Comparison of ENCODE assay signal across 18 cellular contexts in the genomic region with DNA sequence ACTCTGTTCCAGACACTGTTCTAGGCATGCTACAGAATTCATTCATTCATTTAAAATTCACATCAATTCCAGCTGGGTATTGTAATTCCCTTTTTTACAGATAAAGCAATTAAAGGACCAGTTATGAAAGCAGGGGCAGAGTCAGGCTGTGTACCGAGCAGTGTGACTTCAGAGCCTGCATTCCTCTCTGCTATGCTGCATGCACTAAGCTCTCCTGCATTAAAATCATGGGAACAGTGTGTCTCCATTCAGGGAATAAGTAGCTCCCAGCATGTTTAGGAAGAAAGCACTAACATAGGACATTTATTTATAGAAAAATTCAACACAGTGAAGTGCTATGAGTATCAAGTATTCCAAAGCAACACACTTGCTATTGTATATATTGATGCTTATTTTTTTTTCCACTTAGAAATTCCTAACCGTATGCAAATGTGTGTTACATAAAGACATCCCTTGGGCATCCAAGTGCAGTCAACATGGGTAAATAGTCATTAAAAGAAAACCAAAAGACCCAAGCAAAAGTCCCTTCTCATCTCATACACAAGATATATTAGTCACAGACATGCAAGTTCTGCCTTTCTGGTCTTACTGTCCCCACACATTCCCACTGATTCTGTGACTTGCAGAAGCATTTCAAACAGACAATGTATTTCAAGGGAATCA.
DNase-seq lines count a peak whose midpoint lies in the region; ATAC-seq and TF ChIP-seq lines count a peak whose summit lies in the region.
"Had no signal": no experiment of that assay in that cellular context is flagged by ENCODE, and none has a peak within 500 bp of the region (broad histone marks: within the 10 kb centered on the region; RNA-seq: fewer than 3 reads in every experiment).

No MANE protein-coding gene starts in this region.

- H3K27ac ChIP-seq in CD4-positive, alpha-beta T cell (ENCODE audit: low read depth, low read length), result no peak overlapping the region
- H3K27ac ChIP-seq: breast epithelium, C4-2B, right lobe of liver, WERI-Rb-1 had no signal

- DNase-seq in superior temporal gyrus (ENCODE audit: extremely low spot score), result peak; percentile 70
- DNase-seq in CD4-positive, alpha-beta T cell, result no peak
- DNase-seq in COLO829 (ENCODE audit: low spot score), result no peak
- DNase-seq in T-cell, result no peak
- DNase-seq: activated naive CD4-positive, alpha-beta T cell treated with anti-CD3 and anti-CD28 coated beads for 36 hours; effector memory CD4-positive, alpha-beta T cell; IMR-90; mammary epithelial cell; NCI-H1105; NCI-H524; right lobe of liver; WERI-Rb-1 had no signal

- H3K4me1 Mint-ChIP-seq in CD4-positive, alpha-beta T cell (ENCODE audit: low read depth), result no peaks in the 10 kb centered on the region
- H3K4me1 Mint-ChIP-seq in T-cell, result no peaks in the 10 kb centered on the region

- no peak for TF ChIP-seq CTCF in CD4-positive, alpha-beta T cell (IDR thresholded peaks at IDR 0.05)

- ATAC-seq in GM19023 (IDR thresholded peaks at IDR 0.05; ENCODE audit: unreplicated experiment), result peak; percentile 69
- ATAC-seq in HG02759 (IDR thresholded peaks at IDR 0.05; ENCODE audit: unreplicated experiment), result peak; percentile 85
- ATAC-seq in HG03469 (IDR thresholded peaks at IDR 0.05; ENCODE audit: unreplicated experiment), result peak; percentile 49
- ATAC-seq in CD4-positive, alpha-beta T cell (ENCODE audit: poor library complexity), result no peak
- ATAC-seq in T-cell (replicated peaks in 1 of 4), result no peak
- ATAC-seq: right lobe of liver had no signal

- no peaks in the 10 kb centered on the region for H3K36me3 Mint-ChIP-seq in CD4-positive, alpha-beta T cell (ENCODE audit: low read depth)
- no peaks in the 10 kb centered on the region for H3K36me3 Mint-ChIP-seq in T-cell

- no peaks in the 10 kb centered on the region for H3K27me3 Mint-ChIP-seq in CD4-positive, alpha-beta T cell
- no peaks in the 10 kb centered on the region for H3K27me3 Mint-ChIP-seq in T-cell
- H3K27me3 Mint-ChIP-seq: stimulated activated naive CD8-positive, alpha-beta T cell treated with anti-CD3 and anti-CD28 coated beads, Interleukin-15, Interleukin-2, amounts not matched to agents 100 ng/mL and 50 ng/mL, for 24 hours had no signal

- CTCF ChIA-PET in CD4-positive, alpha-beta T cell (lab: Charles Lee), result no interaction called here
- CTCF ChIA-PET in T-cell (lab: Charles Lee), result no interaction called here

- no peak overlapping the region for H3K4me3 Mint-ChIP-seq in CD4-positive, alpha-beta T cell
- no peak overlapping the region for H3K4me3 Mint-ChIP-seq in T-cell
- H3K4me3 Mint-ChIP-seq: activated naive CD4-positive, alpha-beta T cell treated with anti-CD3 and anti-CD28 coated beads for 36 hours; stimulated activated naive CD8-positive, alpha-beta T cell treated with anti-CD3 and anti-CD28 coated beads, Interleukin-15, Interleukin-2, amounts not matched to agents 100 ng/mL and 50 ng/mL, for 24 hours had no signal

- no peaks in the 10 kb centered on the region for H3K27me3 ChIP-seq in CD4-positive, alpha-beta T cell (ENCODE audit: control insufficient read depth, insufficient read depth, low read length)
- H3K27me3 ChIP-seq: breast epithelium, right lobe of liver had no signal

- no peak overlapping the region for H3K27ac Mint-ChIP-seq in CD4-positive, alpha-beta T cell
- H3K27ac Mint-ChIP-seq in T-cell, result no peak overlapping the region
- H3K27ac Mint-ChIP-seq: activated naive CD4-positive, alpha-beta T cell treated with anti-CD3 and anti-CD28 coated beads for 36 hours; stimulated activated naive CD8-positive, alpha-beta T cell treated with anti-CD3 and anti-CD28 coated beads, Interleukin-15, Interleukin-2, amounts not matched to agents 100 ng/mL and 50 ng/mL, for 24 hours had no signal

- intact Hi-C loops in CD4-positive, alpha-beta T cell (cut with DNase I, micrococcal nuclease), result no loop called here

- POLR2A ChIA-PET in CD4-positive, alpha-beta T cell (lab: Charles Lee), result no interaction called here
- POLR2A ChIA-PET in T-cell (lab: Charles Lee), result interaction anchor here in 1 of 2 donors (0.7 kb wide), 1 partner anchor 468 kb away, joined by 3 read pairs; no protein-coding TSS in a partner anchor

- H3K9me3 Mint-ChIP-seq in CD4-positive, alpha-beta T cell, result no peaks in the 10 kb centered on the region
- peaks cover 0 to 5% (median 0%) of the 10 kb centered on the region in 3 donors for H3K9me3 Mint-ChIP-seq in T-cell
- H3K9me3 Mint-ChIP-seq: activated naive CD4-positive, alpha-beta T cell treated with anti-CD3 and anti-CD28 coated beads for 36 hours; stimulated activated naive CD8-positive, alpha-beta T cell treated with anti-CD3 and anti-CD28 coated beads, Interleukin-15, Interleukin-2, amounts not matched to agents 100 ng/mL and 50 ng/mL, for 24 hours had no signal

- H3K9me3 ChIP-seq in CD4-positive, alpha-beta T cell (ENCODE audit: control insufficient read depth, low read length), result no peaks in the 10 kb centered on the region
- H3K9me3 ChIP-seq: breast epithelium, right lobe of liver had no signal

Comparison
In these comparisons a context has a peak if more than half of its experiments do, and no peak if none do; other contexts are left out.
1. ATAC-seq: peak in GM19023 (single experiment), HG02759 (single experiment) and HG03469 (single experiment); none in CD4-positive, alpha-beta T cell (single experiment) and T-cell (0 of 4).